12 cellular contexts compared by ENCODE assay signal in the genomic region with DNA sequence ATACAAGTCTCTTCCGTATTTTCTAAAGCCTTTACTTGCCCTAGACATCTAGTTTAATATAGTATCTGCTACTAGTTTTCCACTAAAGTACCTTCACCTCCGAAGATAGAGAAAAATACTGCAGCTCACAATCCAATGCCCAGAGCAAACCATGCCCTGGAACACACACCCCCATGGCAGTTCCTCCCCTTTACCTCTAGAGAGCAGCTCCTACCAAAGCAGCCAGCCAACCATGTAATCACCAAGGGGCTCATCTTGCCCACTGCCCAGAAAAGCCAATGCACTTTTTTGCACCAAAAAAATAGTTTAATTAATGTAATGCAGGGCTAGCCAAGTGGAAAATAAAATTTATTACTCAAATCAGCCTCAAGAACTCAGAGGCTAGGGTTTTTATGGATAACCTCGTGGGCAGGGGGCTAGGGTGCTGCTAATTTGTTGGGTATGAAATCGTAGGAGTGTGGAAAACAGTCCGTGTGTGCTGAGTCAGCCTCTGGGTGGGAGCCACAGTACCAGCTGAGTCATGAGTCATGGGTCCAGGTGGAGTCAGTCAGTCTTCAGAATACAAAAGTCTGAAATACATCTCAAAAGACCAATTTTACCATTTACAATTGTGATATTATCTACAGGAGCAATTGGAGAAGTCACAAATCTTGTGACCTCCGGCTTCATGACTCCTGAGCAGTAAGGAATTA.
A peak's percentile ranks its signal among the peaks of the same experiment; 100 is the strongest.
DNase-seq lines count a peak whose midpoint lies in the region; ATAC-seq and TF ChIP-seq lines count a peak whose summit lies in the region.
"Had no signal": no experiment of that assay in that cellular context is flagged by ENCODE, and none has a peak within 500 bp of the region (broad histone marks: within the 10 kb centered on the region; RNA-seq: fewer than 3 reads in every experiment).

No MANE protein-coding gene starts in this region.

- no peaks in the 10 kb centered on the region for H3K4me1 Mint-ChIP-seq in activated CD4-positive, alpha-beta memory T cell treated with anti-CD3 and anti-CD28 coated beads, Interleukin-2, amount 10 ng/mL, durations not matched to agents 7 days and 5 days
- H3K4me1 Mint-ChIP-seq: T-cell had no signal

- CTCF ChIA-PET in activated CD4-positive, alpha-beta memory T cell treated with anti-CD3 and anti-CD28 coated beads, Interleukin-2, amount 10 ng/mL, durations not matched to agents 7 days and 5 days (lab: Charles Lee) = no interaction called here

- no peak overlapping the region for H3K4me3 Mint-ChIP-seq in activated CD4-positive, alpha-beta memory T cell treated with anti-CD3 and anti-CD28 coated beads, Interleukin-2, amount 10 ng/mL, durations not matched to agents 7 days and 5 days
- H3K4me3 Mint-ChIP-seq: T-cell had no signal

- 0 out of 2 replicates have a peak, but pooled peaks cover 6% of the 10 kb centered on the region for H3K4me1 ChIP-seq in ES-I3 (ENCODE audit: insufficient read depth, low read length)
- H3K4me1 ChIP-seq in upper lobe of left lung = no peaks in the 10 kb centered on the region
- H3K4me1 ChIP-seq: adrenal gland, parathyroid adenoma had no signal

- H3K9me3 Mint-ChIP-seq in activated CD4-positive, alpha-beta memory T cell treated with anti-CD3 and anti-CD28 coated beads, Interleukin-2, amount 10 ng/mL, durations not matched to agents 7 days and 5 days = no peaks in the 10 kb centered on the region
- H3K9me3 Mint-ChIP-seq: T-cell had no signal

- TF ChIP-seq POLR2A in upper lobe of left lung (IDR thresholded peaks at IDR 0.05) = no peak

- H3K27ac ChIP-seq in upper lobe of left lung = no peak overlapping the region
- H3K27ac ChIP-seq: adrenal gland, parathyroid adenoma, thoracic aorta had no signal

- no peak overlapping the region for H3K27ac Mint-ChIP-seq in activated CD4-positive, alpha-beta memory T cell treated with anti-CD3 and anti-CD28 coated beads, Interleukin-2, amount 10 ng/mL, durations not matched to agents 7 days and 5 days
- H3K27ac Mint-ChIP-seq: T-cell had no signal

- H3K4me3 ChIP-seq in MG63 = no peak overlapping the region
- H3K4me3 ChIP-seq in astrocyte of the spinal cord (ENCODE audit: low read depth, low read length) = no peak overlapping the region
- no peak overlapping the region for H3K4me3 ChIP-seq in upper lobe of left lung
- H3K4me3 ChIP-seq: adrenal gland, thoracic aorta had no signal

- H3K9ac ChIP-seq in ES-I3 (ENCODE audit: low read depth, low read length) = peak overlapping the region; percentile 36
- H3K9ac ChIP-seq: parathyroid adenoma had no signal

- H3K9me3 ChIP-seq in ES-I3 (ENCODE audit: control insufficient read depth, insufficient read depth, low read length) (no peaks in the 10 kb centered on the region), MG63 (no peaks in the 10 kb centered on the region), upper lobe of left lung (no peaks in the 10 kb centered on the region)
- H3K9me3 ChIP-seq: adrenal gland, thoracic aorta had no signal

- 64 to 67% methylated on average over 6 of the region's 6 CpGs for WGBS in upper lobe of left lung, 2 donors

- TF ChIP-seq EP300 in upper lobe of left lung (IDR thresholded peaks at IDR 0.05) = no peak

- in situ Hi-C loops in astrocyte of the spinal cord (cut with HindIII; ENCODE audit: low sequenced_read_pairs) = no loop called here

- DNase-seq in MG63 (peak; percentile 37), astrocyte of the spinal cord (ENCODE audit: low read depth, low spot score) (peak; percentile 22), left kidney (ENCODE audit: low read depth, low spot score) (peak; percentile 81), upper lobe of left lung (no peak), SKM-1 (lab: John Stamatoyannopoulos, UW; ENCODE audit: unreplicated experiment) (no peak)
- no peak for DNase-seq in activated CD4-positive, alpha-beta memory T cell treated with anti-CD3 and anti-CD28 coated beads, Interleukin-2, amount 10 ng/mL, durations not matched to agents 7 days and 5 days
- DNase-seq: T-cell had no signal

- POLR2A ChIA-PET in activated CD4-positive, alpha-beta memory T cell treated with anti-CD3 and anti-CD28 coated beads, Interleukin-2, amount 10 ng/mL, durations not matched to agents 7 days and 5 days (lab: Charles Lee) = no interaction called here

- H3K36me3 ChIP-seq in ES-I3 (ENCODE audit: insufficient read depth, low read length) = no peaks in the 10 kb centered on the region
- H3K36me3 ChIP-seq in MG63 = no peaks in the 10 kb centered on the region
- H3K36me3 ChIP-seq in upper lobe of left lung = no peaks in the 10 kb centered on the region
- H3K36me3 ChIP-seq: adrenal gland, thoracic aorta had no signal

- no peaks in the 10 kb centered on the region for H3K36me3 Mint-ChIP-seq in activated CD4-positive, alpha-beta memory T cell treated with anti-CD3 and anti-CD28 coated beads, Interleukin-2, amount 10 ng/mL, durations not matched to agents 7 days and 5 days (ENCODE audit: low read depth)
- H3K36me3 Mint-ChIP-seq: T-cell had no signal

- H3K27me3 ChIP-seq in MG63 (no peaks in the 10 kb centered on the region), upper lobe of left lung (no peaks in the 10 kb centered on the region)
- H3K27me3 ChIP-seq: adrenal gland had no signal

- ATAC-seq in upper lobe of left lung (ENCODE audit: low FRiP score in 2 of 2) (no peak), GM19395 (IDR thresholded peaks at IDR 0.05; ENCODE audit: unreplicated experiment) (no peak)
- ATAC-seq: T-cell had no signal

- peaks cover 3% of the 10 kb centered on the region for H3K27me3 Mint-ChIP-seq in activated CD4-positive, alpha-beta memory T cell treated with anti-CD3 and anti-CD28 coated beads, Interleukin-2, amount 10 ng/mL, durations not matched to agents 7 days and 5 days

- no peak for TF ChIP-seq CTCF in astrocyte of the spinal cord (IDR thresholded peaks at IDR 0.05; ENCODE audit: low read depth, low read length)
- TF ChIP-seq CTCF in upper lobe of left lung (IDR thresholded peaks at IDR 0.05) = no peak

Comparison
In these comparisons a context has a peak if more than half of its experiments do, and no peak if none do; other contexts are left out.
1. DNase-seq: peak in MG63 (single experiment), astrocyte of the spinal cord (single experiment) and left kidney (single experiment); none in upper lobe of left lung (0 of 2), SKM-1 (single experiment) and activated CD4-positive, alpha-beta memory T cell treated with anti-CD3 and anti-CD28 coated beads, Interleukin-2, amount 10 ng/mL, durations not matched to agents 7 days and 5 days (single experiment).